ENCODE assay signal across 2 cellular contexts in the genomic region with DNA sequence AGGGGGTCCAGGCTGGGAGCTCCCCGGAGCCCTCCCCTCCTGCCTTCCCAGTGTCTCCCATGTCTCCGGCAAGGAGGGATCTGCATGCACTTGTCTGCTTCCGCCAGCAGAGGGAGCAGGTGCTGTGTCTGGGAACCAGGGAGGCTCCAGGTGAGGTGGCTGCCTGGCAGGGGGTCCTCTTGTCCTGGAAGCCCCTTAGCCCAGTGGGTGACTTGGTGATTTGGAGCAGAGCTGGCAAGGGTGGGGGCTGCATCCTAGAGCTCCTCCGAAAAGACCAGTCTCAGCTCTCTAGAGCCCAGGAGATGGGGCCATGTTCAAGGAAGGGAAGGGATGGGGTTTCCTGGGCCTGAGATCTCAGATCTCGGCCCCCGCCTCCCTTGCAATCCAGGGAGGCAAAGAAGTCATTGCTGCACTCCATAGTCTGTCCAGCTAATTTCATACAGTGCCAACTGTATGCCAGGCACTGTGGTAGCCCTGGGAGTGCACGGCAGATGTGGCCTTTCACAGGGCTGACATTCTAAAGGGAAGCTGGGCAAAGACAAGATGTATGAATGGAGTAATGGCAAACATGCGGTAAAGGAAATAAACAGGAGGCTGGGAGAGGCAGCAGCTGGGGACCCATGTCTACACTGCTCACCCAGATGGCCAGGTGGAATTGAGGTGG.
TF ChIP-seq lines count a peak whose summit lies in the region.

No MANE protein-coding gene starts in this region.

TF ChIP-seq in HEK293, 187 proteins besides CTCF, POLR2A, EP300 and RAD21 (continues in another document):
- TF ChIP-seq ZNF404 (tag by site-specific recombination; IDR thresholded peaks at IDR 0.05): no peak
- TF ChIP-seq ZFHX2 (tag by site-specific recombination; conservative IDR thresholded peaks at IDR 0.05): no peak
- TF ChIP-seq ZNF521 (tag by site-specific recombination; IDR thresholded peaks at IDR 0.05): no peak
- TF ChIP-seq ZSCAN30 (tag by site-specific recombination; IDR thresholded peaks at IDR 0.05): peak; percentile 40
- no peak for TF ChIP-seq ZNF175 (tag by site-specific recombination; IDR thresholded peaks at IDR 0.05)
- no peak for TF ChIP-seq ZNF514 (tag by site-specific recombination; IDR thresholded peaks at IDR 0.05)
- TF ChIP-seq ZIC2 (tag by site-specific recombination; IDR thresholded peaks at IDR 0.05): peak; percentile 68
- TF ChIP-seq, protein P1, sequence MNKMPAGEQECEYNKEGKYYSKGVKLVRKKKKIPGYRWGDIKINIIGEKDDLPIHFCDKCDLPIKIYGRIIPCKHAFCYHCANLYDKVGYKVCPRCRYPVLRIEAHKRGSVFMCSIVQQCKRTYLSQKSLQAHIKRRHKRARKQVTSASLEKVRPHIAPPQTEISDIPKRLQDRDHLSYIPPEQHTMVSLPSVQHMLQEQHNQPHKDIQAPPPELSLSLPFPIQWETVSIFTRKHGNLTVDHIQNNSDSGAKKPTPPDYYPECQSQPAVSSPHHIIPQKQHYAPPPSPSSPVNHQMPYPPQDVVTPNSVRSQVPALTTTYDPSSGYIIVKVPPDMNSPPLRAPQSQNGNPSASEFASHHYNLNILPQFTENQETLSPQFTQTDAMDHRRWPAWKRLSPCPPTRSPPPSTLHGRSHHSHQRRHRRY (tag by site-specific recombination; IDR thresholded peaks at IDR 0.05): no peak
- TF ChIP-seq, protein P2, sequence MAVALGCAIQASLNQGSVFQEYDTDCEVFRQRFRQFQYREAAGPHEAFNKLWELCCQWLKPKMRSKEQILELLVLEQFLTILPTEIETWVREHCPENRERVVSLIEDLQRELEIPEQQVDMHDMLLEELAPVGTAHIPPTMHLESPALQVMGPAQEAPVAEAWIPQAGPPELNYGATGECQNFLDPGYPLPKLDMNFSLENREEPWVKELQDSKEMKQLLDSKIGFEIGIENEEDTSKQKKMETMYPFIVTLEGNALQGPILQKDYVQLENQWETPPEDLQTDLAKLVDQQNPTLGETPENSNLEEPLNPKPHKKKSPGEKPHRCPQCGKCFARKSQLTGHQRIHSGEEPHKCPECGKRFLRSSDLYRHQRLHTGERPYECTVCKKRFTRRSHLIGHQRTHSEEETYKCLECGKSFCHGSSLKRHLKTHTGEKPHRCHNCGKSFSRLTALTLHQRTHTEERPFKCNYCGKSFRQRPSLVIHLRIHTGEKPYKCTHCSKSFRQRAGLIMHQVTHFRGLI (tag by site-specific recombination; IDR thresholded peaks at IDR 0.05): no peak
- TF ChIP-seq OSR2 (tag by site-specific recombination; IDR thresholded peaks at IDR 0.05): no peak
- TF ChIP-seq ZNF664 (tag by site-specific recombination; IDR thresholded peaks at IDR 0.05): no peak
- TF ChIP-seq ZNF585B (tag by site-specific recombination; IDR thresholded peaks at IDR 0.05): no peak
- TF ChIP-seq IKZF3 (tag by site-specific recombination; IDR thresholded peaks at IDR 0.05): peak; percentile 89
- TF ChIP-seq, protein P3, sequence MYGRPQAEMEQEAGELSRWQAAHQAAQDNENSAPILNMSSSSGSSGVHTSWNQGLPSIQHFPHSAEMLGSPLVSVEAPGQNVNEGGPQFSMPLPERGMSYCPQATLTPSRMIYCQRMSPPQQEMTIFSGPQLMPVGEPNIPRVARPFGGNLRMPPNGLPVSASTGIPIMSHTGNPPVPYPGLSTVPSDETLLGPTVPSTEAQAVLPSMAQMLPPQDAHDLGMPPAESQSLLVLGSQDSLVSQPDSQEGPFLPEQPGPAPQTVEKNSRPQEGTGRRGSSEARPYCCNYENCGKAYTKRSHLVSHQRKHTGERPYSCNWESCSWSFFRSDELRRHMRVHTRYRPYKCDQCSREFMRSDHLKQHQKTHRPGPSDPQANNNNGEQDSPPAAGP (tag by site-specific recombination; IDR thresholded peaks at IDR 0.05): no peak; the same call in 1 of the 2 replicates
- TF ChIP-seq, protein P4, sequence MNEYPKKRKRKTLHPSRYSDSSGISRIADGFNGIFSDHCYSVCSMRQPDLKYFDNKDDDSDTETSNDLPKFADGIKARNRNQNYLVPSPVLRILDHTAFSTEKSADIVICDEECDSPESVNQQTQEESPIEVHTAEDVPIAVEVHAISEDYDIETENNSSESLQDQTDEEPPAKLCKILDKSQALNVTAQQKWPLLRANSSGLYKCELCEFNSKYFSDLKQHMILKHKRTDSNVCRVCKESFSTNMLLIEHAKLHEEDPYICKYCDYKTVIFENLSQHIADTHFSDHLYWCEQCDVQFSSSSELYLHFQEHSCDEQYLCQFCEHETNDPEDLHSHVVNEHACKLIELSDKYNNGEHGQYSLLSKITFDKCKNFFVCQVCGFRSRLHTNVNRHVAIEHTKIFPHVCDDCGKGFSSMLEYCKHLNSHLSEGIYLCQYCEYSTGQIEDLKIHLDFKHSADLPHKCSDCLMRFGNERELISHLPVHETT (tag by site-specific recombination; IDR thresholded peaks at IDR 0.05): no peak
- TF ChIP-seq ZSCAN16 (tag by site-specific recombination; IDR thresholded peaks at IDR 0.05): no peak
- peak; percentile 79 for TF ChIP-seq ZNF654 (tag by site-specific recombination; IDR thresholded peaks at IDR 0.05; ENCODE audit: low read depth)
- no peak for TF ChIP-seq ZNF747 (tag by site-specific recombination; IDR thresholded peaks at IDR 0.05)
- no peak for TF ChIP-seq ZNF211 (tag by site-specific recombination; IDR thresholded peaks at IDR 0.05; ENCODE audit: low read depth)
- TF ChIP-seq ZNF155 (tag by site-specific recombination; IDR thresholded peaks at IDR 0.05): no peak
- TF ChIP-seq HOXA7 (CRISPR knock-in tag; IDR thresholded peaks at IDR 0.05; ENCODE audit: borderline replicate concordance): no peak
- no peak for TF ChIP-seq SCRT2 (tag by site-specific recombination; IDR thresholded peaks at IDR 0.05)
- 0 out of 2 replicates have a peak, but pooled peaks have one; percentile 21 for TF ChIP-seq ZNF2 (tag by site-specific recombination; IDR thresholded peaks at IDR 0.05)
- no peak for TF ChIP-seq ZNF600 (tag by site-specific recombination; IDR thresholded peaks at IDR 0.05)
- TF ChIP-seq SP3 (tag by site-specific recombination; IDR thresholded peaks at IDR 0.05): no peak
- no peak for TF ChIP-seq ZNF501 (tag by site-specific recombination; IDR thresholded peaks at IDR 0.05)
- no peak for TF ChIP-seq FEZF1 (tag by site-specific recombination; IDR thresholded peaks at IDR 0.05)
- TF ChIP-seq ZNF23 (tag by site-specific recombination; IDR thresholded peaks at IDR 0.05; ENCODE audit: borderline replicate concordance): no peak
- TF ChIP-seq, protein P5, sequence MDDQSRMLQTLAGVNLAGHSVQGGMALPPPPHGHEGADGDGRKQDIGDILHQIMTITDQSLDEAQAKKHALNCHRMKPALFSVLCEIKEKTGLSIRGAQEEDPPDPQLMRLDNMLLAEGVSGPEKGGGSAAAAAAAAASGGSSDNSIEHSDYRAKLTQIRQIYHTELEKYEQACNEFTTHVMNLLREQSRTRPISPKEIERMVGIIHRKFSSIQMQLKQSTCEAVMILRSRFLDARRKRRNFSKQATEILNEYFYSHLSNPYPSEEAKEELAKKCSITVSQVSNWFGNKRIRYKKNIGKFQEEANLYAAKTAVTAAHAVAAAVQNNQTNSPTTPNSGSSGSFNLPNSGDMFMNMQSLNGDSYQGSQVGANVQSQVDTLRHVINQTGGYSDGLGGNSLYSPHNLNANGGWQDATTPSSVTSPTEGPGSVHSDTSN (CRISPR knock-in tag; IDR thresholded peaks at IDR 0.05): no peak
- TF ChIP-seq ZNF214 (tag by site-specific recombination; IDR thresholded peaks at IDR 0.05; ENCODE audit: borderline replicate concordance): no peak
- peak; percentile 85 for TF ChIP-seq ZEB2 (tag by site-specific recombination; IDR thresholded peaks at IDR 0.05)

TF ChIP-seq in HepG2, 621 proteins besides CTCF, POLR2A, EP300 and RAD21 (continues in another document):
- TF ChIP-seq ZNF598 (CRISPR knock-in tag; IDR thresholded peaks at IDR 0.05; ENCODE audit: borderline replicate concordance) (peak; percentile 72; the same call in 1 of the 2 replicates), ZBTB42 (CRISPR knock-in tag; IDR thresholded peaks at IDR 0.05) (no peak), BRCA1 (CRISPR knock-in tag; IDR thresholded peaks at IDR 0.05) (no peak), ZNF333 (CRISPR knock-in tag; IDR thresholded peaks at IDR 0.05; ENCODE audit: borderline replicate concordance) (0 out of 2 replicates have a peak, but pooled peaks have one; percentile 48), ZNF431 (CRISPR knock-in tag; IDR thresholded peaks at IDR 0.05; ENCODE audit: borderline replicate concordance, low read depth) (no peak), SIX4 (CRISPR knock-in tag; IDR thresholded peaks at IDR 0.05) (no peak), ZNF232 (CRISPR knock-in tag; IDR thresholded peaks at IDR 0.05; ENCODE audit: borderline replicate concordance) (no peak)
- TF ChIP-seq, protein P6, sequence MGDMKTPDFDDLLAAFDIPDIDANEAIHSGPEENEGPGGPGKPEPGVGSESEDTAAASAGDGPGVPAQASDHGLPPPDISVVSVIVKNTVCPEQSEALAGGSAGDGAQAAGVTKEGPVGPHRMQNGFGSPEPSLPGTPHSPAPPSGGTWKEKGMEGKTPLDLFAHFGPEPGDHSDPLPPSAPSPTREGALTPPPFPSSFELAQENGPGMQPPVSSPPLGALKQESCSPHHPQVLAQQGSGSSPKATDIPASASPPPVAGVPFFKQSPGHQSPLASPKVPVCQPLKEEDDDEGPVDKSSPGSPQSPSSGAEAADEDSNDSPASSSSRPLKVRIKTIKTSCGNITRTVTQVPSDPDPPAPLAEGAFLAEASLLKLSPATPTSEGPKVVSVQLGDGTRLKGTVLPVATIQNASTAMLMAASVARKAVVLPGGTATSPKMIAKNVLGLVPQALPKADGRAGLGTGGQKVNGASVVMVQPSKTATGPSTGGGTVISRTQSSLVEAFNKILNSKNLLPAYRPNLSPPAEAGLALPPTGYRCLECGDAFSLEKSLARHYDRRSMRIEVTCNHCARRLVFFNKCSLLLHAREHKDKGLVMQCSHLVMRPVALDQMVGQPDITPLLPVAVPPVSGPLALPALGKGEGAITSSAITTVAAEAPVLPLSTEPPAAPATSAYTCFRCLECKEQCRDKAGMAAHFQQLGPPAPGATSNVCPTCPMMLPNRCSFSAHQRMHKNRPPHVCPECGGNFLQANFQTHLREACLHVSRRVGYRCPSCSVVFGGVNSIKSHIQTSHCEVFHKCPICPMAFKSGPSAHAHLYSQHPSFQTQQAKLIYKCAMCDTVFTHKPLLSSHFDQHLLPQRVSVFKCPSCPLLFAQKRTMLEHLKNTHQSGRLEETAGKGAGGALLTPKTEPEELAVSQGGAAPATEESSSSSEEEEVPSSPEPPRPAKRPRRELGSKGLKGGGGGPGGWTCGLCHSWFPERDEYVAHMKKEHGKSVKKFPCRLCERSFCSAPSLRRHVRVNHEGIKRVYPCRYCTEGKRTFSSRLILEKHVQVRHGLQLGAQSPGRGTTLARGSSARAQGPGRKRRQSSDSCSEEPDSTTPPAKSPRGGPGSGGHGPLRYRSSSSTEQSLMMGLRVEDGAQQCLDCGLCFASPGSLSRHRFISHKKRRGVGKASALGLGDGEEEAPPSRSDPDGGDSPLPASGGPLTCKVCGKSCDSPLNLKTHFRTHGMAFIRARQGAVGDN (CRISPR knock-in tag; IDR thresholded peaks at IDR 0.05): peak; percentile 14; the same call in 1 of the 2 replicates
- TF ChIP-seq, protein P7, sequence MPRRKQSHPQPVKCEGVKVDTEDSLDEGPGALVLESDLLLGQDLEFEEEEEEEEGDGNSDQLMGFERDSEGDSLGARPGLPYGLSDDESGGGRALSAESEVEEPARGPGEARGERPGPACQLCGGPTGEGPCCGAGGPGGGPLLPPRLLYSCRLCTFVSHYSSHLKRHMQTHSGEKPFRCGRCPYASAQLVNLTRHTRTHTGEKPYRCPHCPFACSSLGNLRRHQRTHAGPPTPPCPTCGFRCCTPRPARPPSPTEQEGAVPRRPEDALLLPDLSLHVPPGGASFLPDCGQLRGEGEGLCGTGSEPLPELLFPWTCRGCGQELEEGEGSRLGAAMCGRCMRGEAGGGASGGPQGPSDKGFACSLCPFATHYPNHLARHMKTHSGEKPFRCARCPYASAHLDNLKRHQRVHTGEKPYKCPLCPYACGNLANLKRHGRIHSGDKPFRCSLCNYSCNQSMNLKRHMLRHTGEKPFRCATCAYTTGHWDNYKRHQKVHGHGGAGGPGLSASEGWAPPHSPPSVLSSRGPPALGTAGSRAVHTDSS (CRISPR knock-in tag; conservative IDR thresholded peaks at IDR 0.05): no peak
- TF ChIP-seq, protein P8, sequence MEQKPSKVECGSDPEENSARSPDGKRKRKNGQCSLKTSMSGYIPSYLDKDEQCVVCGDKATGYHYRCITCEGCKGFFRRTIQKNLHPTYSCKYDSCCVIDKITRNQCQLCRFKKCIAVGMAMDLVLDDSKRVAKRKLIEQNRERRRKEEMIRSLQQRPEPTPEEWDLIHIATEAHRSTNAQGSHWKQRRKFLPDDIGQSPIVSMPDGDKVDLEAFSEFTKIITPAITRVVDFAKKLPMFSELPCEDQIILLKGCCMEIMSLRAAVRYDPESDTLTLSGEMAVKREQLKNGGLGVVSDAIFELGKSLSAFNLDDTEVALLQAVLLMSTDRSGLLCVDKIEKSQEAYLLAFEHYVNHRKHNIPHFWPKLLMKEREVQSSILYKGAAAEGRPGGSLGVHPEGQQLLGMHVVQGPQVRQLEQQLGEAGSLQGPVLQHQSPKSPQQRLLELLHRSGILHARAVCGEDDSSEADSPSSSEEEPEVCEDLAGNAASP (CRISPR knock-in tag; IDR thresholded peaks at IDR 0.05; ENCODE audit: borderline replicate concordance): 0 out of 2 replicates have a peak, but pooled peaks have one; percentile 19
- TF ChIP-seq, protein P9, sequence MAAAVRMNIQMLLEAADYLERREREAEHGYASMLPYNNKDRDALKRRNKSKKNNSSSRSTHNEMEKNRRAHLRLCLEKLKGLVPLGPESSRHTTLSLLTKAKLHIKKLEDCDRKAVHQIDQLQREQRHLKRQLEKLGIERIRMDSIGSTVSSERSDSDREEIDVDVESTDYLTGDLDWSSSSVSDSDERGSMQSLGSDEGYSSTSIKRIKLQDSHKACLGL (CRISPR knock-in tag; IDR thresholded peaks at IDR 0.05): 0 out of 2 replicates have a peak, but pooled peaks have one; percentile 41
- TF ChIP-seq, protein P10, sequence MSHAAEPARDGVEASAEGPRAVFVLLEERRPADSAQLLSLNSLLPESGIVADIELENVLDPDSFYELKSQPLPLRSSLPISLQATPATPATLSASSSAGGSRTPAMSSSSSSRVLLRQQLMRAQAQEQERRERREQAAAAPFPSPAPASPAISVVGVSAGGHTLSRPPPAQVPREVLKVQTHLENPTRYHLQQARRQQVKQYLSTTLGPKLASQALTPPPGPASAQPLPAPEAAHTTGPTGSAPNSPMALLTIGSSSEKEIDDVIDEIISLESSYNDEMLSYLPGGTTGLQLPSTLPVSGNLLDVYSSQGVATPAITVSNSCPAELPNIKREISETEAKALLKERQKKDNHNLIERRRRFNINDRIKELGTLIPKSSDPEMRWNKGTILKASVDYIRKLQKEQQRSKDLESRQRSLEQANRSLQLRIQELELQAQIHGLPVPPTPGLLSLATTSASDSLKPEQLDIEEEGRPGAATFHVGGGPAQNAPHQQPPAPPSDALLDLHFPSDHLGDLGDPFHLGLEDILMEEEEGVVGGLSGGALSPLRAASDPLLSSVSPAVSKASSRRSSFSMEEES (CRISPR knock-in tag; IDR thresholded peaks at IDR 0.05): no peak
